In genomic region chr17:81027591-81028505, GRCh38 we compare ENCODE assay signal across 15 cellular contexts. TPM values are rescaled to one million over a fixed set of nuclear protein-coding genes. Genes with fewer than 3 reads are reported as not detected.
A peak's percentile ranks its signal among the peaks of the same experiment; 100 is the strongest.
DNase-seq lines count a peak whose midpoint lies in the region; ATAC-seq and TF ChIP-seq lines count a peak whose summit lies in the region.
"Had no signal": no experiment of that assay in that cellular context is flagged by ENCODE, and none has a peak within 500 bp of the region (broad histone marks: within the 10 kb centered on the region; RNA-seq: fewer than 3 reads in every experiment).

No MANE protein-coding gene starts in this region.

- no peaks in the 10 kb centered on the region for H3K36me3 Mint-ChIP-seq in activated T-helper 17 cell treated with anti-CD3 and anti-CD28 coated beads, Interleukin-2, amount 50 U/mL, for 72 hours (ENCODE audit: low read depth)
- H3K36me3 Mint-ChIP-seq: CD8-positive, alpha-beta memory T cell had no signal

- no peak overlapping the region for H3K4me2 ChIP-seq in neural cell (ENCODE audit: low read length)

- no peak overlapping the region for H3K4me3 Mint-ChIP-seq in activated T-helper 17 cell treated with anti-CD3 and anti-CD28 coated beads, Interleukin-2, amount 50 U/mL, for 72 hours
- H3K4me3 Mint-ChIP-seq: CD8-positive, alpha-beta memory T cell; memory B cell; T-helper 17 cell had no signal

- peaks cover 8% of the 10 kb centered on the region for H3K27me3 Mint-ChIP-seq in activated T-helper 17 cell treated with anti-CD3 and anti-CD28 coated beads, Interleukin-2, amount 50 U/mL, for 72 hours

- H3K9me3 ChIP-seq in neural cell (ENCODE audit: low read length), result no peaks in the 10 kb centered on the region
- no peaks in the 10 kb centered on the region for H3K9me3 ChIP-seq in vagina
- H3K9me3 ChIP-seq: esophagus muscularis mucosa, ovary, suprapubic skin had no signal

- no peak for TF ChIP-seq POLR2A in vagina (IDR thresholded peaks at IDR 0.05)

- peaks cover 34% of the 10 kb centered on the region for H3K4me1 ChIP-seq in vagina

- no peaks in the 10 kb centered on the region for H3K9me3 Mint-ChIP-seq in activated T-helper 17 cell treated with anti-CD3 and anti-CD28 coated beads, Interleukin-2, amount 50 U/mL, for 72 hours
- H3K9me3 Mint-ChIP-seq: CD8-positive, alpha-beta memory T cell had no signal

- DNase-seq in stimulated activated CD8-positive, alpha-beta memory T cell treated with anti-CD3 and anti-CD28 coated beads, Interleukin-12 subunit alpha, Interleukin-12 subunit beta, amount 100 ng/mL, for 4 hours (ENCODE audit: low read depth), result peak; percentile 43
- DNase-seq in stimulated activated CD8-positive, alpha-beta memory T cell treated with anti-CD3 and anti-CD28 coated beads, Interleukin-4, amount 100 ng/mL, for 48 hours, result no peak
- no peak for DNase-seq in vagina (ENCODE audit: extremely low spot score in 2 of 2)
- DNase-seq in DMS153 (lab: John Stamatoyannopoulos, UW), result no peak
- DNase-seq: GDM1, T-helper 17 cell had no signal

- H3K9ac ChIP-seq in neural cell (ENCODE audit: low read length), result no peak overlapping the region

- TF ChIP-seq RAD21 in neural cell (conservative IDR thresholded peaks at IDR 0.05), result no peak

- no peak overlapping the region for H2AFZ ChIP-seq in neural cell (ENCODE audit: low read depth, low read length)

- no peak for TF ChIP-seq EP300 in neural cell (conservative IDR thresholded peaks at IDR 0.05; ENCODE audit: poor library complexity, severe bottlenecking)

- no peaks in the 10 kb centered on the region for H3F3A ChIP-seq in neural cell (ENCODE audit: insufficient read depth, low read length, poor library complexity, severe bottlenecking)

- peaks cover 5% of the 10 kb centered on the region for H3K4me1 Mint-ChIP-seq in activated T-helper 17 cell treated with anti-CD3 and anti-CD28 coated beads, Interleukin-2, amount 50 U/mL, for 72 hours

- no peaks in the 10 kb centered on the region for H3K79me2 ChIP-seq in neural cell (replicated peaks; ENCODE audit: insufficient read depth, low read length)

- H3K9me2 ChIP-seq in neural cell (ENCODE audit: insufficient read depth, low read length), result no peaks in the 10 kb centered on the region

- intact Hi-C loops in vagina (cut with DNase I), result no loop called here

- H3K27me3 ChIP-seq in neural cell (ENCODE audit: insufficient read depth, low read depth, low read length) (no peaks in the 10 kb centered on the region), vagina (peaks cover 4% of the 10 kb centered on the region)
- H3K27me3 ChIP-seq: ovary had no signal

- H3K36me3 ChIP-seq in neural cell (ENCODE audit: insufficient read depth, low read length) (no peaks in the 10 kb centered on the region), vagina (peaks cover 0 to 4% of the 10 kb centered on the region in 2 donors)
- H3K36me3 ChIP-seq: ovary, suprapubic skin had no signal

- H3K4me3 ChIP-seq in neural cell (ENCODE audit: low read length) (peak overlapping the region; percentile 25), vagina (peak overlapping the region; percentile 0 to 35)
- H3K4me3 ChIP-seq: ovary, suprapubic skin had no signal

- ATAC-seq in activated T-helper 17 cell treated with anti-CD3 and anti-CD28 coated beads, Interleukin-2, amount 50 U/mL, for 72 hours (replicated peaks), result peak; percentile 20
- ATAC-seq in HG03196 (IDR thresholded peaks at IDR 0.05; ENCODE audit: unreplicated experiment), result no peak
- ATAC-seq: Panc1, T-helper 17 cell had no signal

- TF ChIP-seq CTCF in neural cell (IDR thresholded peaks at IDR 0.05; ENCODE audit: poor library complexity, severe bottlenecking), result no peak
- no peak for TF ChIP-seq CTCF in vagina (IDR thresholded peaks at IDR 0.05)

- H3K27ac Mint-ChIP-seq in activated T-helper 17 cell treated with anti-CD3 and anti-CD28 coated beads, Interleukin-2, amount 50 U/mL, for 72 hours, result no peak overlapping the region
- H3K27ac Mint-ChIP-seq: CD8-positive, alpha-beta memory T cell; memory B cell; T-helper 17 cell had no signal

- H3K27ac ChIP-seq in neural cell (ENCODE audit: low read length), result no peak overlapping the region
- H3K27ac ChIP-seq in vagina, result no peak overlapping the region
- H3K27ac ChIP-seq: ovary, suprapubic skin had no signal

- H4K20me1 ChIP-seq in neural cell (ENCODE audit: insufficient read depth), result no peaks in the 10 kb centered on the region

TF ChIP-seq in neural cell, 6 proteins besides CTCF, POLR2A, EP300 and RAD21:
- no peak for TF ChIP-seq POLR2AphosphoS5 (IDR thresholded peaks at IDR 0.05)
- no peak for TF ChIP-seq MXI1 (conservative IDR thresholded peaks at IDR 0.05; ENCODE audit: poor library complexity, severe bottlenecking)
- TF ChIP-seq, protein P1, sequence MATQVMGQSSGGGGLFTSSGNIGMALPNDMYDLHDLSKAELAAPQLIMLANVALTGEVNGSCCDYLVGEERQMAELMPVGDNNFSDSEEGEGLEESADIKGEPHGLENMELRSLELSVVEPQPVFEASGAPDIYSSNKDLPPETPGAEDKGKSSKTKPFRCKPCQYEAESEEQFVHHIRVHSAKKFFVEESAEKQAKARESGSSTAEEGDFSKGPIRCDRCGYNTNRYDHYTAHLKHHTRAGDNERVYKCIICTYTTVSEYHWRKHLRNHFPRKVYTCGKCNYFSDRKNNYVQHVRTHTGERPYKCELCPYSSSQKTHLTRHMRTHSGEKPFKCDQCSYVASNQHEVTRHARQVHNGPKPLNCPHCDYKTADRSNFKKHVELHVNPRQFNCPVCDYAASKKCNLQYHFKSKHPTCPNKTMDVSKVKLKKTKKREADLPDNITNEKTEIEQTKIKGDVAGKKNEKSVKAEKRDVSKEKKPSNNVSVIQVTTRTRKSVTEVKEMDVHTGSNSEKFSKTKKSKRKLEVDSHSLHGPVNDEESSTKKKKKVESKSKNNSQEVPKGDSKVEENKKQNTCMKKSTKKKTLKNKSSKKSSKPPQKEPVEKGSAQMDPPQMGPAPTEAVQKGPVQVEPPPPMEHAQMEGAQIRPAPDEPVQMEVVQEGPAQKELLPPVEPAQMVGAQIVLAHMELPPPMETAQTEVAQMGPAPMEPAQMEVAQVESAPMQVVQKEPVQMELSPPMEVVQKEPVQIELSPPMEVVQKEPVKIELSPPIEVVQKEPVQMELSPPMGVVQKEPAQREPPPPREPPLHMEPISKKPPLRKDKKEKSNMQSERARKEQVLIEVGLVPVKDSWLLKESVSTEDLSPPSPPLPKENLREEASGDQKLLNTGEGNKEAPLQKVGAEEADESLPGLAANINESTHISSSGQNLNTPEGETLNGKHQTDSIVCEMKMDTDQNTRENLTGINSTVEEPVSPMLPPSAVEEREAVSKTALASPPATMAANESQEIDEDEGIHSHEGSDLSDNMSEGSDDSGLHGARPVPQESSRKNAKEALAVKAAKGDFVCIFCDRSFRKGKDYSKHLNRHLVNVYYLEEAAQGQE (IDR thresholded peaks at IDR 0.05; ENCODE audit: borderline replicate concordance), result no peak

RNA-seq across cellular contexts. Expression of gene BAIAP2, which starts 7.1 kb away (rescaled TPM):
- 1 to 10 TPM; 4.6 to 4.8 TPM for total RNA-seq in activated T-helper 17 cell treated with anti-CD3 and anti-CD28 coated beads, Interleukin-2, amount 50 U/mL, for 72 hours
- 17.5 and 37.9 TPM in 2 replicates for polyA plus RNA-seq in neural cell
- polyA minus RNA-seq in neural cell, result 17.5 and 17.8 TPM in 2 replicates
- total RNA-seq in vagina, result 113 TPM

RNA-seq across cellular contexts. Expression of gene CHMP6, which starts 36.2 kb away (rescaled TPM):
- total RNA-seq in activated T-helper 17 cell treated with anti-CD3 and anti-CD28 coated beads, Interleukin-2, amount 50 U/mL, for 72 hours, result 10 to 100 TPM; 17.2 to 19.8 TPM
- 32.8 and 35.1 TPM in 2 replicates for polyA plus RNA-seq in neural cell
- polyA minus RNA-seq in neural cell, result 32.0 and 34.6 TPM in 2 replicates
- 31.7 TPM for total RNA-seq in vagina

Comparison
In these comparisons a context has a peak if more than half of its experiments do, and no peak if none do; other contexts are left out.
1. RNA of gene BAIAP2, which starts 7.1 kb away (total RNA-seq): 113 TPM in vagina (single experiment); 4.6 to 4.8 TPM in activated T-helper 17 cell treated with anti-CD3 and anti-CD28 coated beads, Interleukin-2, amount 50 U/mL, for 72 hours; every median in the first group is over 10 times any median in the second.